8 cellular contexts compared by ENCODE assay signal in genomic region chr22:39318507-39319283, GRCh38. TPM values are rescaled to one million over a fixed set of nuclear protein-coding genes. Genes with fewer than 3 reads are reported as not detected.
DNase-seq lines count a peak whose midpoint lies in the region; ATAC-seq, FAIRE-seq and TF ChIP-seq lines count a peak whose summit lies in the region.

No MANE protein-coding gene starts in this region.

- peaks cover 54% of the 10 kb centered on the region for H4K20me1 ChIP-seq in PC-3 (ENCODE audit: low read length)

- H3K36me3 ChIP-seq in PC-3 (ENCODE audit: low read depth, low read length) (peaks cover 51% of the 10 kb centered on the region), lower lobe of right lung (peaks cover 46% of the 10 kb centered on the region), transverse colon (peaks cover 0 to 38% (median 18%) of the 10 kb centered on the region in 4 donors)

- 3% methylated on average over 19 of the region's 26 CpGs for WGBS in A549 (ENCODE audit: missing lambda C conversion rate)
- 0 to 1% methylated on average over 4 to 25 of the region's 26 CpGs for WGBS in transverse colon (ENCODE audit: low coverage in 1 of 2), 2 donors

- H3K9me2 ChIP-seq in PC-3 (replicated peaks; ENCODE audit: low read length) = no peaks in the 10 kb centered on the region

- TF ChIP-seq CTCF in A549 (IDR thresholded peaks at IDR 0.05) = no peak
- TF ChIP-seq CTCF in PC-3 (conservative IDR thresholded peaks at IDR 0.05; ENCODE audit: low read depth, low read length) = no peak
- no peak for TF ChIP-seq CTCF in choroid plexus epithelial cell (conservative IDR thresholded peaks at IDR 0.05; ENCODE audit: low read depth, low read length)
- no peak for TF ChIP-seq CTCF in lower lobe of right lung (IDR thresholded peaks at IDR 0.05)
- no peak for TF ChIP-seq CTCF in transverse colon (IDR thresholded peaks at IDR 0.05)

- H3K79me2 ChIP-seq in PC-3 (ENCODE audit: low read length) = peaks cover 57% of the 10 kb centered on the region

- no peak for TF ChIP-seq EP300 in A549 (IDR thresholded peaks at IDR 0.05)
- no peak for TF ChIP-seq EP300 in transverse colon (IDR thresholded peaks at IDR 0.05; ENCODE audit: low read depth)

- H3K9ac ChIP-seq in PC-3 (ENCODE audit: low read length) = peak overlapping the region; percentile 97

- H3F3A ChIP-seq in PC-3 (ENCODE audit: low read length, unreplicated experiment) = peaks cover 21% of the 10 kb centered on the region

- TF ChIP-seq POLR2A in A549 (IDR thresholded peaks at IDR 0.05; ENCODE audit: low read length) = no peak
- no peak for TF ChIP-seq POLR2A in transverse colon (IDR thresholded peaks at IDR 0.05)

- in situ Hi-C loops in transverse colon (cut with MboI; ENCODE audit: low pct_ligation_motif_present in 1 of 4, low pct_unique_long_range_greater_than_20kb in 1 of 4, low sequenced_read_pairs in 3 of 4) = loop anchor here in 2 of 4 donors (10.0 to 25.0 kb wide), 2 partner anchors 144 to 306 kb away; partner anchors contain the start of genes APOBEC3C (in 2 of the 2) and APOBEC3D (in 2 of the 2)

- ATAC-seq in A549 (peak; percentile 9 to 14; a peak in 4 of 6 replicates), GM21447 (IDR thresholded peaks at IDR 0.05; ENCODE audit: unreplicated experiment) (peak; percentile 22), PC-3 (no peak), lower lobe of right lung (peak; percentile 23 to 46), HG02642 (IDR thresholded peaks at IDR 0.05; ENCODE audit: poor library complexity, unreplicated experiment) (no peak)

- CTCF ChIA-PET in A549 (lab: Yijun Ruan, JAX) (interaction anchor here (0.7 to 6.6 kb wide), 10 partner anchors 7 to 212 kb away, joined by 3 to 70 read pairs (median 6); no protein-coding TSS in a partner anchor), PC-3 (lab: Charles Lee) (interaction anchor here (0.7 kb wide), 1 partner anchor 111 kb away, joined by 3 read pairs; no protein-coding TSS in a partner anchor)

- no peaks in the 10 kb centered on the region for H3K27me3 ChIP-seq in PC-3 (ENCODE audit: low read length)
- H3K27me3 ChIP-seq in lower lobe of right lung (ENCODE audit: low read depth) = no peaks in the 10 kb centered on the region
- no peaks in the 10 kb centered on the region for H3K27me3 ChIP-seq in transverse colon

- H3K4me2 ChIP-seq in A549 (peak overlapping the region; percentile 97), PC-3 (ENCODE audit: low read length) (peak overlapping the region; percentile 99)

- BruUV-seq in PC-3 (replicated peaks; lab: Mats Ljungman, UMichigan) = TSS peak; percentile 61

- FAIRE-seq in A549 (lab: Jason Lieb, UNC) = no peak

- H3K9me3 ChIP-seq in A549 (no peaks in the 10 kb centered on the region), PC-3 (ENCODE audit: low read length) (no peaks in the 10 kb centered on the region), lower lobe of right lung (no peaks in the 10 kb centered on the region), transverse colon (no peaks in the 10 kb centered on the region)

- no peak overlapping the region for H2AFZ ChIP-seq in PC-3 (ENCODE audit: low read length)

- H3K4me3 ChIP-seq in A549 (peak overlapping the region; percentile 99), PC-3 (ENCODE audit: low read length) (peak overlapping the region; percentile 97), choroid plexus epithelial cell (ENCODE audit: low read depth, low read length) (peak overlapping the region; percentile 90), lower lobe of right lung (peak overlapping the region; percentile 80), transverse colon (peak overlapping the region; percentile 60 to 82 (median 74))

- DNase-seq in A549 (ENCODE audit: low read depth in 1 of 2, low spot score in 1 of 2) (no peak), PC-3 (no peak), choroid plexus epithelial cell (ENCODE audit: low read depth) (peak; percentile 55), lower lobe of right lung (no peak), transverse colon (peak; percentile 44), NCI-H774 (lab: John Stamatoyannopoulos, UW) (no peak)

- H3K27ac ChIP-seq in A549 (peak overlapping the region; percentile 90 to 97), PC-3 (ENCODE audit: low read length) (peak overlapping the region; percentile 63), lower lobe of right lung (peak overlapping the region; percentile 97), transverse colon (peak overlapping the region; percentile 96 to 99 (median 98))

- no peak for TF ChIP-seq RAD21 in A549 (conservative IDR thresholded peaks at IDR 0.05 in 1 of 2, IDR thresholded peaks at IDR 0.05 in 1 of 2)

- POLR2A ChIA-PET in A549 (lab: Yijun Ruan, JAX) (interaction anchor here (0.7 to 3.1 kb wide), 11 partner anchors 8 to 211 kb away, joined by 3 to 33 read pairs (median 6); partner anchors contain the start of genes CBX7, MIEF1, SYNGR1 and TAB1), PC-3 (lab: Charles Lee; ENCODE audit: unreplicated experiment) (interaction anchor here (0.6 to 0.8 kb wide), 4 partner anchors 14 to 641 kb away, joined by 3 to 18 read pairs (median 8); partner anchors contain the start of gene TAB1)

- H3K4me1 ChIP-seq in A549 (peaks cover 26% of the 10 kb centered on the region), PC-3 (ENCODE audit: insufficient read depth, low read length) (peaks cover 16% of the 10 kb centered on the region), lower lobe of right lung (peaks cover 51% of the 10 kb centered on the region), transverse colon (peaks cover 33 to 42% (median 37%) of the 10 kb centered on the region in 4 donors)

- intact Hi-C loops in PC-3 (cut with micrococcal nuclease) = loop anchor here (5.0 kb wide), 2 partner anchors 76 to 166 kb away; partner anchors contain the start of genes CBX7 and PDGFB
- intact Hi-C loops in lower lobe of right lung (cut with DNase I) = loop anchor here (10.0 kb wide), 1 partner anchor 144 kb away; no protein-coding TSS in a partner anchor
- intact Hi-C loops in transverse colon (cut with DNase I; ENCODE audit: low total_unique reads) = no loop called here

TF ChIP-seq in A549, 52 proteins besides CTCF, POLR2A, EP300 and RAD21 (continues in another document):
- TF ChIP-seq, protein P1, sequence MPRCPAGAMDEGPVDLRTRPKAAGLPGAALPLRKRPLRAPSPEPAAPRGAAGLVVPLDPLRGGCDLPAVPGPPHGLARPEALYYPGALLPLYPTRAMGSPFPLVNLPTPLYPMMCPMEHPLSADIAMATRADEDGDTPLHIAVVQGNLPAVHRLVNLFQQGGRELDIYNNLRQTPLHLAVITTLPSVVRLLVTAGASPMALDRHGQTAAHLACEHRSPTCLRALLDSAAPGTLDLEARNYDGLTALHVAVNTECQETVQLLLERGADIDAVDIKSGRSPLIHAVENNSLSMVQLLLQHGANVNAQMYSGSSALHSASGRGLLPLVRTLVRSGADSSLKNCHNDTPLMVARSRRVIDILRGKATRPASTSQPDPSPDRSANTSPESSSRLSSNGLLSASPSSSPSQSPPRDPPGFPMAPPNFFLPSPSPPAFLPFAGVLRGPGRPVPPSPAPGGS (IDR thresholded peaks at IDR 0.05) = no peak
- TF ChIP-seq, protein P2, sequence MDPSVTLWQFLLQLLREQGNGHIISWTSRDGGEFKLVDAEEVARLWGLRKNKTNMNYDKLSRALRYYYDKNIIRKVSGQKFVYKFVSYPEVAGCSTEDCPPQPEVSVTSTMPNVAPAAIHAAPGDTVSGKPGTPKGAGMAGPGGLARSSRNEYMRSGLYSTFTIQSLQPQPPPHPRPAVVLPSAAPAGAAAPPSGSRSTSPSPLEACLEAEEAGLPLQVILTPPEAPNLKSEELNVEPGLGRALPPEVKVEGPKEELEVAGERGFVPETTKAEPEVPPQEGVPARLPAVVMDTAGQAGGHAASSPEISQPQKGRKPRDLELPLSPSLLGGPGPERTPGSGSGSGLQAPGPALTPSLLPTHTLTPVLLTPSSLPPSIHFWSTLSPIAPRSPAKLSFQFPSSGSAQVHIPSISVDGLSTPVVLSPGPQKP (IDR thresholded peaks at IDR 0.05; ENCODE audit: low read depth, low read length) = no peak
- TF ChIP-seq TFCP2L1 (CRISPR knock-in tag; IDR thresholded peaks at IDR 0.05) (0 out of 2 replicates have a peak, but pooled peaks have one; percentile 54), SREBF2 (IDR thresholded peaks at IDR 0.05) (no peak), JUN (IDR thresholded peaks at IDR 0.05) (peak in 1 of 2 experiments; percentile 9; a peak in 1 of 5 replicates), HMGXB4 (CRISPR knock-in tag; IDR thresholded peaks at IDR 0.05; ENCODE audit: borderline replicate concordance) (no peak; the same call in 1 of the 2 replicates), EHF (CRISPR knock-in tag; IDR thresholded peaks at IDR 0.05) (no peak), CHD4 (IDR thresholded peaks at IDR 0.05; ENCODE audit: borderline replicate concordance) (no peak), HEYL (CRISPR knock-in tag; IDR thresholded peaks at IDR 0.05) (no peak)

RNA-seq across cellular contexts. Expression of gene RPL3, which starts 0.7 kb away (rescaled TPM):
- polyA plus RNA-seq in A549 (2011; rRNA removed) = 1,852 and 1,921 TPM in 2 replicates
- polyA plus RNA-seq in A549 (2012; cell fraction: cytosol; rRNA removed) = 3,052 and 3,485 TPM in 2 replicates
- polyA plus RNA-seq in A549 (2012; cell fraction: nucleus; rRNA removed) = 1,995 and 2,105 TPM in 2 replicates
- polyA plus RNA-seq in A549 (2017; fragmentation: RNase III; extraction: RNeasy Plus Mini Kit Qiagen cat#74134 plus additional on column Dnase treatment) = 1,908 to 2,151 TPM (median 1,965 TPM) in 3 replicates
- 1,682 and 1,944 TPM in 2 replicates for polyA minus RNA-seq in A549 (2011; rRNA and poly(A)+ RNA removed)
- 1,363 and 1,371 TPM in 2 replicates for total RNA-seq in PC-3 (2014; rRNA removed)
- 1,467 TPM for total RNA-seq in lower lobe of right lung
- total RNA-seq in transverse colon = 1,000 to 10,000 TPM in 3 of 4 donors, 100 to 1,000 TPM in 1; 909 to 2,069 (median 1,420) TPM

RNA-seq across cellular contexts. Expression of gene SYNGR1, which starts 31.1 kb away (rescaled TPM):
- 6.7 and 7.9 TPM in 2 replicates for polyA plus RNA-seq in A549 (2011; rRNA removed)
- 27.4 and 39.6 TPM in 2 replicates for polyA plus RNA-seq in A549 (2012; cell fraction: cytosol; rRNA removed)
- 41.2 and 57.0 TPM in 2 replicates for polyA plus RNA-seq in A549 (2012; cell fraction: nucleus; rRNA removed)
- 10.9 to 14.5 TPM (median 11.7 TPM) in 3 replicates for polyA plus RNA-seq in A549 (2017; fragmentation: RNase III; extraction: RNeasy Plus Mini Kit Qiagen cat#74134 plus additional on column Dnase treatment)
- 2.6 and 5.5 TPM in 2 replicates for polyA minus RNA-seq in A549 (2011; rRNA and poly(A)+ RNA removed)
- total RNA-seq in PC-3 (2014; rRNA removed) = 7.8 and 9.0 TPM in 2 replicates
- 13.4 TPM for total RNA-seq in lower lobe of right lung
- 10 to 100 TPM in 1 of 4 donors, 1 to 10 TPM in 3; 6.7 to 10.5 (median 8.0) TPM for total RNA-seq in transverse colon

Comparison
In these comparisons a context has a peak if more than half of its experiments do, and no peak if none do; other contexts are left out.
1. ATAC-seq: peak in A549 (2 of 2), GM21447 (single experiment) and lower lobe of right lung (2 of 2); none in PC-3 (single experiment) and HG02642 (single experiment).
2. DNase-seq: peak in choroid plexus epithelial cell (single experiment) and transverse colon (single experiment); none in A549 (0 of 2), PC-3 (single experiment), lower lobe of right lung (single experiment) and NCI-H774 (single experiment).
3. Peak in every context shown above with its lines, with median percentiles within 50 percentile points of each other: H3K27ac ChIP-seq and H3K4me3 ChIP-seq.